8 cellular contexts compared by ENCODE assay signal in genomic region chr17:75783069-75783783, GRCh38. TPM values are rescaled to one million over a fixed set of nuclear protein-coding genes. Genes with fewer than 3 reads are reported as not detected.
DNase-seq lines count a peak whose midpoint lies in the region; ATAC-seq and TF ChIP-seq lines count a peak whose summit lies in the region.

No MANE protein-coding gene starts in this region.

- TF ChIP-seq POLR2A in right lobe of liver (IDR thresholded peaks at IDR 0.05) (no peak), tibial nerve (IDR thresholded peaks at IDR 0.05) (no peak)

- no peak for ATAC-seq in right lobe of liver
- no peak for ATAC-seq in HG03135 (IDR thresholded peaks at IDR 0.05; ENCODE audit: unreplicated experiment)

- H3K27ac ChIP-seq in right lobe of liver (peak overlapping the region; percentile 99 to 100 (median 100)), tibial nerve (peak overlapping the region; percentile 95 to 100 (median 98))

- TF ChIP-seq CTCF in AG09309 (IDR thresholded peaks at IDR 0.05; ENCODE audit: control insufficient read depth, insufficient read depth, low read depth, low read length, missing control alignments) (peak; percentile 66), GM12872 (IDR thresholded peaks at IDR 0.05; ENCODE audit: insufficient read depth, low read depth, low read length) (peak; percentile 67), astrocyte of the spinal cord (IDR thresholded peaks at IDR 0.05; ENCODE audit: low read depth, low read length) (peak; percentile 71), right lobe of liver (IDR thresholded peaks at IDR 0.05) (peak; percentile 71 to 85 (median 74)), tibial nerve (IDR thresholded peaks at IDR 0.05) (peak; percentile 67 to 89 (median 73))

- H3K4me3 ChIP-seq in AG09309 (ENCODE audit: control insufficient read depth, low read depth, low read length), result peak overlapping the region; percentile 6
- H3K4me3 ChIP-seq in astrocyte of the spinal cord (ENCODE audit: low read depth, low read length), result no peak overlapping the region
- no peak overlapping the region for H3K4me3 ChIP-seq in right lobe of liver
- no peak overlapping the region for H3K4me3 ChIP-seq in tibial nerve

- DNase-seq in AG09309 (ENCODE audit: low read depth), result peak; percentile 33
- DNase-seq in NCI-H524 treated with DMSO at 0.1 percent for 48 hours (lab: John Stamatoyannopoulos, UW), result peak; percentile 25
- peak; percentile 75 for DNase-seq in astrocyte of the spinal cord (ENCODE audit: low read depth, low spot score)
- no peak for DNase-seq in right lobe of liver
- peak in 1 of 2 donors; percentile 53 for DNase-seq in tibial nerve (ENCODE audit: low spot score in 2 of 2)
- DNase-seq in stimulated activated CD8-positive, alpha-beta memory T cell treated with anti-CD3 and anti-CD28 coated beads, Interleukin-4, amount 100 ng/mL, for 48 hours, result no peak

- H3K27me3 ChIP-seq in right lobe of liver (no peaks in the 10 kb centered on the region), tibial nerve (no peaks in the 10 kb centered on the region)

- in situ Hi-C loops in astrocyte of the spinal cord (cut with HindIII; ENCODE audit: low sequenced_read_pairs), result no loop called here

- 7% methylated on average over 6 of the region's 6 CpGs for WGBS in right lobe of liver (ENCODE audit: insufficient coverage, low coverage, low lambda C conversion rate, missing lambda C conversion rate)
- WGBS in tibial nerve, 2 donors, result 10 to 11% methylated on average over 6 of the region's 6 CpGs

- H3K9me3 ChIP-seq in right lobe of liver, result no peaks in the 10 kb centered on the region
- no peaks in the 10 kb centered on the region for H3K9me3 ChIP-seq in tibial nerve

- intact Hi-C loops in right lobe of liver (cut with DNase I), result no loop called here

- TF ChIP-seq EP300 in tibial nerve (IDR thresholded peaks at IDR 0.05), result peak; percentile 37 to 58

- H3K4me1 ChIP-seq in right lobe of liver, result peaks cover 0 to 26% (median 3%) of the 10 kb centered on the region in 4 donors
- H3K4me1 ChIP-seq in tibial nerve, result peaks cover 0 to 48% (median 28%) of the 10 kb centered on the region in 4 donors

- H3K36me3 ChIP-seq in right lobe of liver (peaks cover 0 to 6% (median 5%) of the 10 kb centered on the region in 4 donors), tibial nerve (peaks cover 5 to 11% (median 8%) of the 10 kb centered on the region in 3 donors)

RNA-seq across cellular contexts. Expression of gene UNK, which starts 1.4 kb away (rescaled TPM):
- 10 to 100 TPM in 4 of 6 experiments, 1 to 10 TPM in 2; 5.8 to 29.2 (median 11.1) TPM for total RNA-seq in right lobe of liver
- total RNA-seq in tibial nerve, result 10 to 100 TPM; 30.2 to 53.4 (median 36.2) TPM

RNA-seq across cellular contexts. Expression of gene GALK1, which starts 18.2 kb away (rescaled TPM):
- total RNA-seq in right lobe of liver, result 10 to 100 TPM; 38.6 to 87.4 (median 76.9) TPM
- 10 to 100 TPM; 54.5 to 57.5 (median 55.6) TPM for total RNA-seq in tibial nerve

Comparison
In these comparisons a context has a peak if more than half of its experiments do, and no peak if none do; other contexts are left out.
1. DNase-seq: peak in AG09309 (single experiment), NCI-H524 treated with DMSO at 0.1 percent for 48 hours (single experiment) and astrocyte of the spinal cord (single experiment); none in right lobe of liver (0 of 3) and stimulated activated CD8-positive, alpha-beta memory T cell treated with anti-CD3 and anti-CD28 coated beads, Interleukin-4, amount 100 ng/mL, for 48 hours (single experiment).
2. Peak in every context shown above with its lines, with median percentiles within 50 percentile points of each other: CTCF ChIP-seq.